In the genomic region with DNA sequence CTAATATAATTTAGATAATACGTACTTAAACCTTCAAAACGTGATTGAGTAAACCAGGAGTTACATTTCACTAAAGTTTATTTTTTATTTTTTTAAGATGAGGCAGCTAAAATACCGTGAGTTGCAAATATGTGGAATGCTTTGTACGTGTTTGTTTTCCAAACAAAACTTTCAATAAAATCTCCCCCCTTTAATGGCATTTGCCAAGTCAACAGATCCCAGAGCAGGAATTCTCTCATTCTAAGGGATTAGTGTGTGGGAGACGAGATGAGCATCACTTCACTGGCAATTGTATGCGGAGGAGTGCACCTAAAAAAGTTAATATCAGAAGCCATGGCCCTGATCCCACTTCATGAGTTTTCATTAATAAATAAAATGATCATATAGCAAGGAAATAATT, we compare ENCODE assay signal across 18 cellular contexts.
"Had no signal": no experiment of that assay in that cellular context is flagged by ENCODE, and none has a peak within 500 bp of the region (broad histone marks: within the 10 kb centered on the region; RNA-seq: fewer than 3 reads in every experiment).

No MANE protein-coding gene starts in this region.

- H3K4me3 ChIP-seq: coronary artery, gastrocnemius medialis, upper lobe of right lung had no signal

- H3K27me3 Mint-ChIP-seq: activated CD4-positive, alpha-beta T cell treated with anti-CD3 and anti-CD28 coated beads for 36 hours; activated naive CD8-positive, alpha-beta T cell treated with anti-CD3 and anti-CD28 coated beads, Interleukin-2, amount 50 U/mL, for 24 hours; naive B cell had no signal

- H3K9me3 Mint-ChIP-seq: activated naive CD8-positive, alpha-beta T cell treated with anti-CD3 and anti-CD28 coated beads, Interleukin-2, amount 50 U/mL, for 24 hours had no signal

- H3K36me3 ChIP-seq: gastrocnemius medialis, upper lobe of right lung, WERI-Rb-1 had no signal

- H3K36me3 Mint-ChIP-seq: naive B cell had no signal

- H3K4me1 ChIP-seq: gastrocnemius medialis, upper lobe of right lung had no signal

- H3K4me3 Mint-ChIP-seq: activated CD4-positive, alpha-beta T cell treated with anti-CD3 and anti-CD28 coated beads for 36 hours; activated CD8-positive, alpha-beta T cell treated with anti-CD3 and anti-CD28 coated beads, Interleukin-2, amount 10 ng/mL, durations not matched to agents 7 days and 5 days; activated naive CD8-positive, alpha-beta T cell treated with anti-CD3 and anti-CD28 coated beads, Interleukin-2, amount 50 U/mL, for 24 hours; naive B cell had no signal

- H3K9me3 ChIP-seq: gastrocnemius medialis, upper lobe of right lung had no signal

- ATAC-seq: activated CD4-positive, alpha-beta T cell treated with anti-CD3 and anti-CD28 coated beads for 36 hours; activated CD8-positive, alpha-beta T cell treated with anti-CD3 and anti-CD28 coated beads, Interleukin-2, amount 10 ng/mL, durations not matched to agents 7 days and 5 days; activated naive CD8-positive, alpha-beta T cell treated with anti-CD3 and anti-CD28 coated beads, Interleukin-2, amount 50 U/mL, for 24 hours; gastrocnemius medialis; sciatic nerve; stimulated activated naive CD8-positive, alpha-beta T cell treated with anti-CD3 and anti-CD28 coated beads, Interleukin-15, Interleukin-2, amounts not matched to agents 100 U/mL and 50 U/mL, for 24 hours had no signal

- H3K4me1 Mint-ChIP-seq: activated CD4-positive, alpha-beta T cell treated with anti-CD3 and anti-CD28 coated beads for 36 hours; activated naive CD8-positive, alpha-beta T cell treated with anti-CD3 and anti-CD28 coated beads, Interleukin-2, amount 50 U/mL, for 24 hours; naive B cell had no signal

- H3K27ac Mint-ChIP-seq: activated CD4-positive, alpha-beta T cell treated with anti-CD3 and anti-CD28 coated beads for 36 hours; activated CD8-positive, alpha-beta T cell treated with anti-CD3 and anti-CD28 coated beads, Interleukin-2, amount 10 ng/mL, durations not matched to agents 7 days and 5 days; activated naive CD8-positive, alpha-beta T cell treated with anti-CD3 and anti-CD28 coated beads, Interleukin-2, amount 50 U/mL, for 24 hours; naive B cell had no signal

- H3K27ac ChIP-seq: coronary artery, gastrocnemius medialis, upper lobe of right lung, WERI-Rb-1 had no signal

- H3K27me3 ChIP-seq: gastrocnemius medialis, upper lobe of right lung had no signal

- DNase-seq: activated CD4-positive, alpha-beta T cell treated with anti-CD3 and anti-CD28 coated beads for 36 hours; activated CD8-positive, alpha-beta memory T cell treated with anti-CD3 and anti-CD28 coated beads, Interleukin-2, amount 50 U/mL, for 48 hours; activated CD8-positive, alpha-beta T cell treated with anti-CD3 and anti-CD28 coated beads, Interleukin-2, amount 10 ng/mL, durations not matched to agents 7 days and 5 days; activated naive CD4-positive, alpha-beta T cell treated with Interleukin-2 at 50 U/mL for 16 hours; activated naive CD8-positive, alpha-beta T cell treated with anti-CD3 and anti-CD28 coated beads, Interleukin-2, amount 50 U/mL, for 24 hours; effector CD4-positive, alpha-beta T cell; gastrocnemius medialis; kidney; midbrain; naive B cell; nucleus accumbens; stimulated activated CD4-positive, alpha-beta T cell treated with anti-CD3 and anti-CD28 coated beads, Interleukin-12 subunit alpha, Interleukin-12 subunit beta, amount 100 ng/mL, for 4 hours; stimulated activated naive CD8-positive, alpha-beta T cell treated with anti-CD3 and anti-CD28 coated beads, Interleukin-15, Interleukin-2, amounts not matched to agents 100 U/mL and 50 U/mL, for 24 hours; T-helper 1 cell; upper lobe of right lung; WERI-Rb-1 had no signal
